Comparison of ENCODE assay signal across 21 cellular contexts in genomic region chr15:22806156-22806555, GRCh38. TPM values are rescaled to one million over a fixed set of nuclear protein-coding genes. Genes with fewer than 3 reads are reported as not detected.
DNase-seq lines count a peak whose midpoint lies in the region; ATAC-seq and TF ChIP-seq lines count a peak whose summit lies in the region.
"Had no signal": no experiment of that assay in that cellular context is flagged by ENCODE, and none has a peak within 500 bp of the region (broad histone marks: within the 10 kb centered on the region; RNA-seq: fewer than 3 reads in every experiment).

No MANE protein-coding gene starts in this region.

- peaks cover 2% of the 10 kb centered on the region for H3K36me3 Mint-ChIP-seq in effector memory CD8-positive, alpha-beta T cell (ENCODE audit: insufficient read depth)

- no peaks in the 10 kb centered on the region for H3K27me3 Mint-ChIP-seq in effector memory CD8-positive, alpha-beta T cell
- H3K27me3 Mint-ChIP-seq: B cell; CD4-positive, alpha-beta T cell had no signal

- DNase-seq in SK-MEL-5 (ENCODE audit: low read depth, low spot score) (peak; percentile 67), dorsolateral prefrontal cortex (peak in 4 of 10 donors; percentile 34 to 64 (median 49)), medulla oblongata (ENCODE audit: extremely low spot score) (peak; percentile 82), superior temporal gyrus (ENCODE audit: extremely low spot score) (peak; percentile 91), prostate gland (ENCODE audit: low spot score) (no peak), GM19240 (ENCODE audit: insufficient read length, low spot score) (no peak)
- DNase-seq in effector memory CD8-positive, alpha-beta T cell = no peak
- DNase-seq: Calu3; CD4-positive, alpha-beta T cell; H9; NCI-H1417; NCI-H187 treated with DMSO at 0.1 percent for 48 hours; NCI-H2171; NCI-H446; NCI-H748 treated with DMSO at 0.1 percent for 48 hours; OCI-M1; RPMI8226 had no signal

- TF ChIP-seq POLR2A in prostate gland (IDR thresholded peaks at IDR 0.05) = no peak

- H3K9me3 Mint-ChIP-seq in effector memory CD8-positive, alpha-beta T cell = no peaks in the 10 kb centered on the region
- H3K9me3 Mint-ChIP-seq: CD4-positive, alpha-beta T cell; H9 had no signal

- no peak overlapping the region for H3K4me3 Mint-ChIP-seq in effector memory CD8-positive, alpha-beta T cell
- H3K4me3 Mint-ChIP-seq: B cell; CD4-positive, alpha-beta T cell; H9 had no signal

- in situ Hi-C loops in SK-MEL-5 (cut with HindIII; ENCODE audit: low pct_unique_long_range_greater_than_20kb, low sequenced_read_pairs) = no loop called here

- H3K4me3 ChIP-seq in dorsolateral prefrontal cortex = peak overlapping the region in 47 of 59 donors; percentile 0 to 62 (median 35)
- H3K4me3 ChIP-seq in prostate gland = no peak overlapping the region
- H3K4me3 ChIP-seq: K562, SJSA1 had no signal

- intact Hi-C loops in dorsolateral prefrontal cortex (cut with DNase I) = no loop called here
- intact Hi-C loops in prostate gland (cut with DNase I) = no loop called here

- no peak for ATAC-seq in effector memory CD8-positive, alpha-beta T cell (replicated peaks)
- ATAC-seq: K562 had no signal

- TF ChIP-seq CTCF in dorsolateral prefrontal cortex (IDR thresholded peaks at IDR 0.05 in 54 of 56, conservative IDR thresholded peaks at IDR 0.05 in 2 of 56; ENCODE audit: low read depth in 1 of 56, partially characterized antibody in 56 of 56) (peak in 1 of 56 donors; percentile 9), prostate gland (IDR thresholded peaks at IDR 0.05) (no peak)

- WGBS in prostate gland = 87% methylated on average over 11 of the region's 11 CpGs

- no peaks in the 10 kb centered on the region for H3K9me3 ChIP-seq in prostate gland
- H3K9me3 ChIP-seq: SJSA1 had no signal

- H3K27ac Mint-ChIP-seq in effector memory CD8-positive, alpha-beta T cell = peak overlapping the region in 1 of 2 donors; percentile 29
- H3K27ac Mint-ChIP-seq: B cell; CD4-positive, alpha-beta T cell; H9 had no signal

- H3K27me3 ChIP-seq in dorsolateral prefrontal cortex = no peaks in the 10 kb centered on the region
- no peaks in the 10 kb centered on the region for H3K27me3 ChIP-seq in prostate gland (replicated peaks; ENCODE audit: insufficient read depth)
- H3K27me3 ChIP-seq: SJSA1 had no signal

- no peaks in the 10 kb centered on the region for H3K4me1 ChIP-seq in prostate gland (replicated peaks)

- peak overlapping the region; percentile 40 to 99 (median 93) for H3K27ac ChIP-seq in dorsolateral prefrontal cortex
- no peak overlapping the region for H3K27ac ChIP-seq in prostate gland
- H3K27ac ChIP-seq: HL-60, SJSA1 had no signal

- H3K36me3 ChIP-seq in prostate gland = no peaks in the 10 kb centered on the region
- H3K36me3 ChIP-seq: SJSA1 had no signal

- peaks cover 11 to 15% of the 10 kb centered on the region in 2 donors for H3K4me1 Mint-ChIP-seq in effector memory CD8-positive, alpha-beta T cell (ENCODE audit: low read depth in 2 of 2)

RNA-seq across cellular contexts. Expression of gene NIPA1, which starts 19.7 kb away (rescaled TPM):
- 10.3 and 12.6 TPM in 2 replicates for total RNA-seq in SK-MEL-5 (2014; rRNA removed; shearing (Covaris generic))
- 10.0 and 16.7 TPM in 2 replicates for polyA plus RNA-seq in SK-MEL-5 (2015; cell fraction: cytosol; rRNA removed)
- polyA plus RNA-seq in SK-MEL-5 (2015; cell fraction: nucleus; rRNA removed) = 14.9 and 20.4 TPM in 2 replicates
- total RNA-seq in dorsolateral prefrontal cortex = 100 to 1,000 TPM in 1 of 120 experiments, 10 to 100 TPM in 119; 24.0 to 114 (median 62.6) TPM
- 10 to 100 TPM; 12.2 to 19.6 TPM for total RNA-seq in prostate gland

RNA-seq across cellular contexts. Expression of gene NIPA2, which starts 32.3 kb away (rescaled TPM):
- 130 and 131 TPM in 2 replicates for total RNA-seq in SK-MEL-5 (2014; rRNA removed; shearing (Covaris generic))
- polyA plus RNA-seq in SK-MEL-5 (2015; cell fraction: cytosol; rRNA removed) = 86.4 and 94.5 TPM in 2 replicates
- polyA plus RNA-seq in SK-MEL-5 (2015; cell fraction: nucleus; rRNA removed) = 36.9 and 43.0 TPM in 2 replicates
- total RNA-seq in dorsolateral prefrontal cortex = 10 to 100 TPM; 18.5 to 49.2 (median 35.5) TPM
- 10 to 100 TPM; 34.9 to 43.6 TPM for total RNA-seq in prostate gland

Comparison
In these comparisons a context has a peak if more than half of its experiments do, and no peak if none do; other contexts are left out.
1. DNase-seq: peak in SK-MEL-5 (single experiment), medulla oblongata (single experiment) and superior temporal gyrus (single experiment); none in effector memory CD8-positive, alpha-beta T cell (0 of 3), prostate gland (single experiment) and GM19240 (single experiment).
2. H3K27ac ChIP-seq: peak in dorsolateral prefrontal cortex (59 of 59); none in prostate gland (0 of 2).
3. H3K4me3 ChIP-seq: peak in dorsolateral prefrontal cortex (47 of 59); none in prostate gland (0 of 2).